In genomic region chr6:156731436-156731835, GRCh38 we compare ENCODE assay signal across 12 cellular contexts.
DNase-seq lines count a peak whose midpoint lies in the region; ATAC-seq and TF ChIP-seq lines count a peak whose summit lies in the region.
"Had no signal": no experiment of that assay in that cellular context is flagged by ENCODE, and none has a peak within 500 bp of the region (broad histone marks: within the 10 kb centered on the region; RNA-seq: fewer than 3 reads in every experiment).

No MANE protein-coding gene starts in this region.

- ATAC-seq in GM19035 (IDR thresholded peaks at IDR 0.05; ENCODE audit: unreplicated experiment) (no peak), GM19463 (IDR thresholded peaks at IDR 0.05; ENCODE audit: unreplicated experiment) (no peak)
- ATAC-seq: pancreas had no signal

- no peak for TF ChIP-seq CTCF in coronary artery (IDR thresholded peaks at IDR 0.05)

- no peak overlapping the region for H3K4me3 ChIP-seq in coronary artery
- H3K4me3 ChIP-seq: pancreas had no signal

- DNase-seq in EH (ENCODE audit: low read depth): peak; percentile 65
- peak; percentile 91 for DNase-seq in NCI-H1105 (lab: John Stamatoyannopoulos, UW)
- peak; percentile 2 for DNase-seq in T1000 (lab: John Stamatoyannopoulos, UW)
- peak; percentile 2 for DNase-seq in kidney glomerular epithelial cell (lab: John Stamatoyannopoulos, UW)
- DNase-seq in coronary artery (ENCODE audit: low spot score): no peak
- DNase-seq in NK-92 treated with Interleukin-12 subunit alpha and Interleukin-12 subunit beta, amount 100 ng/mL, for 24 hours (lab: John Stamatoyannopoulos, UW): no peak
- DNase-seq: activated T-cell treated with anti-CD3 and anti-CD28 coated beads, Interleukin-2, amount 50 U/mL, for 24 hours; cortex of kidney; pancreas; T-helper 1 cell had no signal

- no peak overlapping the region for H3K27ac ChIP-seq in coronary artery
- H3K27ac ChIP-seq: pancreas had no signal

Comparison
In these comparisons a context has a peak if more than half of its experiments do, and no peak if none do; other contexts are left out.
1. DNase-seq: peak in EH (single experiment), NCI-H1105 (single experiment), T1000 (single experiment) and kidney glomerular epithelial cell (single experiment); none in coronary artery (single experiment) and NK-92 treated with Interleukin-12 subunit alpha and Interleukin-12 subunit beta, amount 100 ng/mL, for 24 hours (single experiment).